2 cellular contexts compared by ENCODE assay signal in genomic region chr19:36773223-36773579, GRCh38.
TF ChIP-seq lines count a peak whose summit lies in the region.

No MANE protein-coding gene starts in this region.

TF ChIP-seq in GM23338, 12 proteins besides CTCF, POLR2A, EP300 and RAD21:
- TF ChIP-seq POLR2AphosphoS5 (IDR thresholded peaks at IDR 0.05; ENCODE audit: low read depth) (no peak; the same call in 1 of the 2 replicates), EZH2 (IDR thresholded peaks at IDR 0.05; ENCODE audit: low read depth, unreplicated experiment) (no peak), CREB1 (CRISPR knock-in tag; IDR thresholded peaks at IDR 0.05; ENCODE audit: low read depth) (no peak), JUNB (IDR thresholded peaks at IDR 0.05; ENCODE audit: unreplicated experiment) (no peak), ETS1 (IDR thresholded peaks at IDR 0.05) (no peak), EZH2phosphoT487 (IDR thresholded peaks at IDR 0.05; ENCODE audit: unreplicated experiment) (no peak), REST (IDR thresholded peaks at IDR 0.05; ENCODE audit: unreplicated experiment) (no peak), NANOG (IDR thresholded peaks at IDR 0.05; ENCODE audit: borderline replicate concordance) (no peak), ZNF462 (CRISPR knock-in tag; IDR thresholded peaks at IDR 0.05) (no peak), STAT1 (IDR thresholded peaks at IDR 0.05; ENCODE audit: unreplicated experiment) (no peak)
TF ChIP-seq in GM23338: peak in this region for 0.

TF ChIP-seq in HepG2, 621 proteins besides CTCF, POLR2A, EP300 and RAD21:
- TF ChIP-seq HINFP (CRISPR knock-in tag; IDR thresholded peaks at IDR 0.05; ENCODE audit: low read depth), result 0 out of 2 replicates have a peak, but pooled peaks have one; percentile 53
- 0 out of 2 replicates have a peak, but pooled peaks have one; percentile 47 for TF ChIP-seq ZNF138 (CRISPR knock-in tag; IDR thresholded peaks at IDR 0.05; ENCODE audit: low read depth)
- 0 out of 2 replicates have a peak, but pooled peaks have one; percentile 52 for TF ChIP-seq ZNF343 (CRISPR knock-in tag; IDR thresholded peaks at IDR 0.05)
- no peak for TF ChIP-seq ETS1 (CRISPR knock-in tag; IDR thresholded peaks at IDR 0.05)
- 0 out of 2 replicates have a peak, but pooled peaks have one; percentile 44 for TF ChIP-seq ZNF772 (CRISPR knock-in tag; IDR thresholded peaks at IDR 0.05)
- no peak for TF ChIP-seq ZNF10 (CRISPR knock-in tag; IDR thresholded peaks at IDR 0.05; ENCODE audit: borderline replicate concordance, low read depth)
- TF ChIP-seq KLF6 (CRISPR knock-in tag; IDR thresholded peaks at IDR 0.05), result 0 out of 2 replicates have a peak, but pooled peaks have one; percentile 16
- peak; percentile 8 for TF ChIP-seq ZNF781 (CRISPR knock-in tag; IDR thresholded peaks at IDR 0.05; ENCODE audit: borderline replicate concordance, not compliant biosample characterization)
- TF ChIP-seq GMEB1 (CRISPR knock-in tag; IDR thresholded peaks at IDR 0.05; ENCODE audit: borderline replicate concordance), result 0 out of 2 replicates have a peak, but pooled peaks have one; percentile 8
- TF ChIP-seq ZNF274 (CRISPR knock-in tag; IDR thresholded peaks at IDR 0.05), result peak; percentile 44
- no peak for TF ChIP-seq ZNF451 (CRISPR knock-in tag; IDR thresholded peaks at IDR 0.05)
- no peak for TF ChIP-seq THAP7 (CRISPR knock-in tag; IDR thresholded peaks at IDR 0.05)
- TF ChIP-seq TBX2 (CRISPR knock-in tag; IDR thresholded peaks at IDR 0.05; ENCODE audit: borderline replicate concordance), result 0 out of 2 replicates have a peak, but pooled peaks have one; percentile 9
